ENCODE assay signal across 12 cellular contexts in genomic region chr10:124738441-124738840, GRCh38. TPM values are rescaled to one million over a fixed set of nuclear protein-coding genes. Genes with fewer than 3 reads are reported as not detected.
A peak's percentile ranks its signal among the peaks of the same experiment; 100 is the strongest.
DNase-seq lines count a peak whose midpoint lies in the region; ATAC-seq, FAIRE-seq and TF ChIP-seq lines count a peak whose summit lies in the region.
"Had no signal": no experiment of that assay in that cellular context is flagged by ENCODE, and none has a peak within 500 bp of the region (broad histone marks: within the 10 kb centered on the region; RNA-seq: fewer than 3 reads in every experiment).

No MANE protein-coding gene starts in this region.

- no peak for ATAC-seq in left ventricle myocardium superior
- no peak for ATAC-seq in natural killer cell treated with Interleukin-12 subunit alpha and Interleukin-12 subunit beta and Interleukin-15 and Interleukin-18, amount 100 ng/mL, for 72 hours
- ATAC-seq: left lung had no signal

- no peaks in the 10 kb centered on the region for H3K9me3 ChIP-seq in left ventricle myocardium inferior (replicated peaks)
- H3K9me3 ChIP-seq in uterus = no peaks in the 10 kb centered on the region
- no peaks in the 10 kb centered on the region for H3K9me3 ChIP-seq in BE2C
- H3K9me3 ChIP-seq: left lung, SJSA1 had no signal

- H3K27me3 Mint-ChIP-seq in natural killer cell treated with Interleukin-12 subunit alpha and Interleukin-12 subunit beta and Interleukin-15 and Interleukin-18, amount 100 ng/mL, for 72 hours = no peaks in the 10 kb centered on the region

- H3K27ac Mint-ChIP-seq in natural killer cell treated with Interleukin-12 subunit alpha and Interleukin-12 subunit beta and Interleukin-15 and Interleukin-18, amount 100 ng/mL, for 72 hours = peak overlapping the region; percentile 67 to 87

- H3K27ac ChIP-seq in left ventricle myocardium inferior (replicated peaks) (peak overlapping the region; percentile 93), uterus (peak overlapping the region; percentile 88 to 92)
- H3K27ac ChIP-seq: SJSA1 had no signal

- TF ChIP-seq CTCF in left ventricle myocardium inferior (IDR thresholded peaks at IDR 0.05; ENCODE audit: borderline replicate concordance) (no peak), uterus (IDR thresholded peaks at IDR 0.05) (no peak), BE2C (IDR thresholded peaks at IDR 0.05; ENCODE audit: low read depth, low read length) (no peak)

- peak overlapping the region; percentile 32 for H3K4me3 Mint-ChIP-seq in natural killer cell treated with Interleukin-12 subunit alpha and Interleukin-12 subunit beta and Interleukin-15 and Interleukin-18, amount 100 ng/mL, for 72 hours

- TF ChIP-seq POLR2A in uterus (IDR thresholded peaks at IDR 0.05) = no peak
- no peak for TF ChIP-seq POLR2A in GM12892 (IDR thresholded peaks at IDR 0.05; ENCODE audit: low read depth, low read length)

- H3K4me1 ChIP-seq in left ventricle myocardium inferior (peaks cover 100% of the 10 kb centered on the region), uterus (peaks cover 16 to 56% of the 10 kb centered on the region in 2 donors), BE2C (peaks cover 15% of the 10 kb centered on the region)

- H3K4me3 ChIP-seq in left ventricle myocardium inferior (no peak overlapping the region), uterus (no peak overlapping the region), BE2C (ENCODE audit: low read depth, low read length) (no peak overlapping the region)
- H3K4me3 ChIP-seq: left lung, SJSA1 had no signal

- H3K36me3 ChIP-seq in left ventricle myocardium inferior = no peaks in the 10 kb centered on the region
- no peaks in the 10 kb centered on the region for H3K36me3 ChIP-seq in uterus
- H3K36me3 ChIP-seq in BE2C = peaks cover 4% of the 10 kb centered on the region
- H3K36me3 ChIP-seq: left lung, SJSA1 had no signal

- DNase-seq in left ventricle myocardium inferior (no peak), left ventricle myocardium superior (no peak), cerebellar cortex (ENCODE audit: low spot score) (peak; percentile 84), uterus (peak in 1 of 2 donors; percentile 36), GM12892 (ENCODE audit: insufficient read length) (no peak), BE2C (no peak), NCI-H1417 treated with DMSO at 0.1 percent for 48 hours (lab: John Stamatoyannopoulos, UW) (no peak)
- no peak for DNase-seq in natural killer cell treated with Interleukin-12 subunit alpha and Interleukin-12 subunit beta and Interleukin-15 and Interleukin-18, amount 100 ng/mL, for 72 hours (ENCODE audit: low spot score)
- DNase-seq: cortex of kidney, left lung, NCI-H1048 had no signal

- intact Hi-C loops in left ventricle myocardium inferior (cut with micrococcal nuclease) = no loop called here
- intact Hi-C loops in left ventricle myocardium superior (cut with micrococcal nuclease) = no loop called here
- intact Hi-C loops in uterus (cut with DNase I; ENCODE audit: low total_unique reads) = loop anchor here (5.0 kb wide), 1 partner anchor 196 kb away; no protein-coding TSS in a partner anchor

- no peaks in the 10 kb centered on the region for H3K36me3 Mint-ChIP-seq in natural killer cell treated with Interleukin-12 subunit alpha and Interleukin-12 subunit beta and Interleukin-15 and Interleukin-18, amount 100 ng/mL, for 72 hours

- no peak for FAIRE-seq in GM12892 (lab: Jason Lieb, UNC)

- H3K9me3 Mint-ChIP-seq in natural killer cell treated with Interleukin-12 subunit alpha and Interleukin-12 subunit beta and Interleukin-15 and Interleukin-18, amount 100 ng/mL, for 72 hours = no peaks in the 10 kb centered on the region

- H3K27me3 ChIP-seq in left ventricle myocardium inferior (ENCODE audit: low read depth) = no peaks in the 10 kb centered on the region
- no peaks in the 10 kb centered on the region for H3K27me3 ChIP-seq in uterus
- no peaks in the 10 kb centered on the region for H3K27me3 ChIP-seq in BE2C
- H3K27me3 ChIP-seq: left lung, SJSA1 had no signal

- peaks cover 77 to 82% of the 10 kb centered on the region in 2 donors for H3K4me1 Mint-ChIP-seq in natural killer cell treated with Interleukin-12 subunit alpha and Interleukin-12 subunit beta and Interleukin-15 and Interleukin-18, amount 100 ng/mL, for 72 hours (ENCODE audit: low read depth in 2 of 2)

RNA-seq across cellular contexts. Expression of gene FAM53B, which starts 5.7 kb away (rescaled TPM):
- total RNA-seq in left ventricle myocardium inferior = 53.4 TPM
- 45.3 TPM for total RNA-seq in left ventricle myocardium superior
- total RNA-seq in natural killer cell treated with Interleukin-12 subunit alpha and Interleukin-12 subunit beta and Interleukin-15 and Interleukin-18, amount 100 ng/mL, for 72 hours = 10 to 100 TPM; 16.6 to 21.8 TPM
- total RNA-seq in uterus = 10 to 100 TPM; 10.9 to 94.3 (median 67.8) TPM
- 6.0 TPM for polyA plus RNA-seq in GM12892 (2012; ENCODE audit: missing spikeins)
- polyA plus RNA-seq in BE2C (2012; ENCODE audit: insufficient read depth, insufficient read length, low read depth) = 22.9 TPM

RNA-seq across cellular contexts. Expression of gene EEF1AKMT2, which starts 53.2 kb away (rescaled TPM):
- total RNA-seq in left ventricle myocardium inferior = 13.8 TPM
- total RNA-seq in left ventricle myocardium superior = 13.7 TPM
- total RNA-seq in natural killer cell treated with Interleukin-12 subunit alpha and Interleukin-12 subunit beta and Interleukin-15 and Interleukin-18, amount 100 ng/mL, for 72 hours = 10 to 100 TPM; 18.4 to 24.4 TPM
- 10 to 100 TPM; 17.9 to 60.6 (median 40.7) TPM for total RNA-seq in uterus
- polyA plus RNA-seq in GM12892 (2012; ENCODE audit: missing spikeins) = 25.0 TPM
- polyA plus RNA-seq in BE2C (2012; ENCODE audit: insufficient read depth, insufficient read length, low read depth) = 9.7 TPM
